In genomic region chr22:50074551-50075042, GRCh38 we compare ENCODE assay signal across 21 cellular contexts. TPM values are rescaled to one million over a fixed set of nuclear protein-coding genes. Genes with fewer than 3 reads are reported as not detected.
DNase-seq lines count a peak whose midpoint lies in the region; ATAC-seq and TF ChIP-seq lines count a peak whose summit lies in the region.
"Had no signal": no experiment of that assay in that cellular context is flagged by ENCODE, and none has a peak within 500 bp of the region (broad histone marks: within the 10 kb centered on the region; RNA-seq: fewer than 3 reads in every experiment).

No MANE protein-coding gene starts in this region.

- DNase-seq in Ammon's horn (ENCODE audit: low spot score), result peak; percentile 32
- DNase-seq in H7, result peak; percentile 75
- peak; percentile 91 to 92 for DNase-seq in SHP77 (lab: John Stamatoyannopoulos, UW)
- DNase-seq in iris pigment epithelial cell (ENCODE audit: low read depth), result peak; percentile 10
- no peak for DNase-seq in glutamatergic neuron
- DNase-seq in NCI-H1417 treated with DMSO at 0.1 percent for 48 hours (lab: John Stamatoyannopoulos, UW), result no peak
- no peak for DNase-seq in NCI-H2107 treated with DMSO at 0.1 percent for 48 hours (lab: John Stamatoyannopoulos, UW; ENCODE audit: unreplicated experiment)
- DNase-seq: DND-41; gastrocnemius medialis; MV-4-11; NCI-H524; Peyer's patch; sigmoid colon; stimulated activated CD4-positive, alpha-beta T cell treated with anti-CD3 and anti-CD28 coated beads, Interleukin-4, amount 100 ng/mL, for 1 hour had no signal

- no peak overlapping the region for H3K4me3 Mint-ChIP-seq in glutamatergic neuron (ENCODE audit: unreplicated experiment)
- H3K4me3 Mint-ChIP-seq: activated naive CD4-positive, alpha-beta T cell treated with anti-CD3 and anti-CD28 coated beads, Interleukin-2, amount 50 U/mL, for 24 hours; B cell; memory B cell; T-helper 1 cell treated with Interleukin-12 subunit alpha and Interleukin-12 subunit beta and Interleukin-4 antibody, amounts not matched to agents 30 μg/mL and 1 μg/mL, for 36 hours had no signal

- H3K4me1 Mint-ChIP-seq in glutamatergic neuron (ENCODE audit: low read depth, unreplicated experiment), result peaks cover 4% of the 10 kb centered on the region
- H3K4me1 Mint-ChIP-seq: activated naive CD4-positive, alpha-beta T cell treated with anti-CD3 and anti-CD28 coated beads, Interleukin-2, amount 50 U/mL, for 24 hours had no signal

- no peaks in the 10 kb centered on the region for H3K27me3 Mint-ChIP-seq in glutamatergic neuron (ENCODE audit: unreplicated experiment)
- H3K27me3 Mint-ChIP-seq: activated naive CD4-positive, alpha-beta T cell treated with anti-CD3 and anti-CD28 coated beads, Interleukin-2, amount 50 U/mL, for 24 hours had no signal

- no peak for TF ChIP-seq CTCF in glutamatergic neuron (IDR thresholded peaks at IDR 0.05; ENCODE audit: partially characterized antibody, unreplicated experiment)

- peaks cover 4% of the 10 kb centered on the region for H3K9me3 Mint-ChIP-seq in glutamatergic neuron (ENCODE audit: unreplicated experiment)
- H3K9me3 Mint-ChIP-seq: activated naive CD4-positive, alpha-beta T cell treated with anti-CD3 and anti-CD28 coated beads, Interleukin-2, amount 50 U/mL, for 24 hours; memory B cell; T-helper 1 cell treated with Interleukin-12 subunit alpha and Interleukin-12 subunit beta and Interleukin-4 antibody, amounts not matched to agents 30 μg/mL and 1 μg/mL, for 36 hours had no signal

- no peak overlapping the region for H3K4me3 ChIP-seq in H7 (ENCODE audit: insufficient read depth, low read depth, low read length)
- H3K4me3 ChIP-seq: gastrocnemius medialis, Peyer's patch, sigmoid colon had no signal

- no peaks in the 10 kb centered on the region for H3K36me3 Mint-ChIP-seq in glutamatergic neuron (ENCODE audit: unreplicated experiment)
- H3K36me3 Mint-ChIP-seq: activated naive CD4-positive, alpha-beta T cell treated with anti-CD3 and anti-CD28 coated beads, Interleukin-2, amount 50 U/mL, for 24 hours; memory B cell had no signal

- H3K27me3 ChIP-seq in H7 (ENCODE audit: control insufficient read depth, insufficient read depth, low read length), result no peaks in the 10 kb centered on the region
- H3K27me3 ChIP-seq: neutrophil, Peyer's patch had no signal

- no peak overlapping the region for H3K27ac Mint-ChIP-seq in glutamatergic neuron (ENCODE audit: unreplicated experiment)
- H3K27ac Mint-ChIP-seq: activated naive CD4-positive, alpha-beta T cell treated with anti-CD3 and anti-CD28 coated beads, Interleukin-2, amount 50 U/mL, for 24 hours; B cell; memory B cell; T-helper 1 cell treated with Interleukin-12 subunit alpha and Interleukin-12 subunit beta and Interleukin-4 antibody, amounts not matched to agents 30 μg/mL and 1 μg/mL, for 36 hours had no signal

- ATAC-seq in HG03442 (IDR thresholded peaks at IDR 0.05; ENCODE audit: unreplicated experiment), result no peak
- ATAC-seq: gastrocnemius medialis had no signal

- no peaks in the 10 kb centered on the region for H3K36me3 ChIP-seq in H7 (replicated peaks; ENCODE audit: control insufficient read depth, insufficient read depth, low read length)
- H3K36me3 ChIP-seq: gastrocnemius medialis, Peyer's patch, sigmoid colon had no signal

RNA-seq across cellular contexts. Expression of gene MLC1, which starts 10.6 kb away (rescaled TPM):
- total RNA-seq in H7 (2014; rRNA removed; shearing (Covaris generic)), result 0.14 TPM in 1 of 2 replicates, not detected in the other
- not detected for total RNA-seq in glutamatergic neuron (ENCODE audit: unreplicated experiment)
- total RNA-seq: B cell, Peyer's patch had no signal

RNA-seq across cellular contexts. Expression of gene MOV10L1, which starts 15.2 kb away (rescaled TPM):
- not detected in 2 replicates for total RNA-seq in H7 (2014; rRNA removed; shearing (Covaris generic))
- 0.34 TPM for total RNA-seq in glutamatergic neuron (ENCODE audit: unreplicated experiment)
- total RNA-seq: B cell had no signal

RNA-seq across cellular contexts. Expression of gene TTLL8, which starts 16.5 kb away (rescaled TPM):
- total RNA-seq in H7 (2014; rRNA removed; shearing (Covaris generic)), result not detected in 2 replicates
- total RNA-seq in glutamatergic neuron (ENCODE audit: unreplicated experiment), result not detected
- total RNA-seq: B cell, gastrocnemius medialis, Peyer's patch, sigmoid colon, urinary bladder had no signal

Comparison
In these comparisons a context has a peak if more than half of its experiments do, and no peak if none do; other contexts are left out.
1. DNase-seq: peak in Ammon's horn (single experiment), H7 (single experiment), SHP77 (2 of 2) and iris pigment epithelial cell (single experiment); none in glutamatergic neuron (single experiment), NCI-H1417 treated with DMSO at 0.1 percent for 48 hours (single experiment) and NCI-H2107 treated with DMSO at 0.1 percent for 48 hours (single experiment).